22 cellular contexts compared by ENCODE assay signal in genomic region chr1:157925419-157926166, GRCh38.
DNase-seq lines count a peak whose midpoint lies in the region; ATAC-seq and TF ChIP-seq lines count a peak whose summit lies in the region.
"Had no signal": no experiment of that assay in that cellular context is flagged by ENCODE, and none has a peak within 500 bp of the region (broad histone marks: within the 10 kb centered on the region; RNA-seq: fewer than 3 reads in every experiment).

No MANE protein-coding gene starts in this region.

- no peaks in the 10 kb centered on the region for H3K4me1 ChIP-seq in PC-3 (ENCODE audit: insufficient read depth, low read length)
- H3K4me1 ChIP-seq: Peyer's patch had no signal

- ATAC-seq in SK-N-SH treated with all-trans-retinoic acid at 6 μM for 48 hours (peak; percentile 56), HG03469 (IDR thresholded peaks at IDR 0.05; ENCODE audit: unreplicated experiment) (no peak), PC-3 (no peak)
- ATAC-seq: HepG2 had no signal

- POLR2A ChIA-PET in PC-3 (lab: Charles Lee; ENCODE audit: unreplicated experiment) = no interaction called here

- H3K36me3 ChIP-seq in PC-3 (ENCODE audit: low read depth, low read length) = no peaks in the 10 kb centered on the region
- H3K36me3 ChIP-seq: Peyer's patch had no signal

- H3K79me2 ChIP-seq in PC-3 (ENCODE audit: low read length) = no peaks in the 10 kb centered on the region

- H3K4me2 ChIP-seq in PC-3 (ENCODE audit: low read length) = no peak overlapping the region

- no peak overlapping the region for H3K9ac ChIP-seq in PC-3 (ENCODE audit: low read length)

- no peaks in the 10 kb centered on the region for H3K9me3 ChIP-seq in PC-3 (ENCODE audit: low read length)
- H3K9me3 ChIP-seq: Peyer's patch had no signal

- no peak overlapping the region for H2AFZ ChIP-seq in PC-3 (ENCODE audit: low read length)

- H3K4me3 ChIP-seq in PC-3 (ENCODE audit: low read length) = no peak overlapping the region
- H3K4me3 ChIP-seq: Peyer's patch had no signal

- H3F3A ChIP-seq in PC-3 (ENCODE audit: low read length, unreplicated experiment) = no peaks in the 10 kb centered on the region

- DNase-seq in NCI-H748 (lab: John Stamatoyannopoulos, UW; ENCODE audit: unreplicated experiment) (peak; percentile 4), NCI-H748 treated with DMSO at 0.1 percent for 48 hours (lab: John Stamatoyannopoulos, UW) (no peak), NCI-H2029 treated with DMSO at 0.1 percent for 48 hours (lab: John Stamatoyannopoulos, UW) (peak; percentile 27), SK-N-DZ (ENCODE audit: low spot score) (no peak), PC-3 (no peak), hepatic stellate cell (ENCODE audit: low spot score) (no peak)
- DNase-seq: DMS79; H9; HFFc6; KG1; NCI-H1092 treated with DMSO at 0.1 percent for 48 hours; NCI-H1436 treated with DMSO at 0.1 percent for 48 hours; NCI-H2081 treated with DMSO at 0.1 percent for 48 hours; NCI-H226; NCI-H524; NK-92 treated with Interleukin-12 subunit alpha and Interleukin-12 subunit beta, amount 100 ng/mL, for 24 hours; Peyer's patch; T-helper 9 cell had no signal

- H3K27me3 ChIP-seq in PC-3 (ENCODE audit: low read length) = peaks cover 84% of the 10 kb centered on the region
- H3K27me3 ChIP-seq: Peyer's patch had no signal

- H3K9me2 ChIP-seq in PC-3 (replicated peaks; ENCODE audit: low read length) = no peaks in the 10 kb centered on the region

- intact Hi-C loops in PC-3 (cut with micrococcal nuclease) = no loop called here

- TF ChIP-seq CTCF in PC-3 (conservative IDR thresholded peaks at IDR 0.05; ENCODE audit: low read depth, low read length) = no peak

- H3K27ac ChIP-seq in PC-3 (ENCODE audit: low read length) = no peak overlapping the region
- H3K27ac ChIP-seq: HL-60, Peyer's patch had no signal

- H4K20me1 ChIP-seq in PC-3 (ENCODE audit: low read length) = no peaks in the 10 kb centered on the region

- CTCF ChIA-PET in PC-3 (lab: Charles Lee) = no interaction called here

- BruUV-seq in PC-3 (replicated peaks; lab: Mats Ljungman, UMichigan) = no TSS peak

TF ChIP-seq in SK-N-SH treated with all-trans-retinoic acid at 6 μM for 48 hours, 23 proteins besides CTCF, POLR2A, EP300 and RAD21:
- TF ChIP-seq TSHZ2 (CRISPR knock-in tag; IDR thresholded peaks at IDR 0.05) = no peak
- TF ChIP-seq GLIS3 (CRISPR knock-in tag; IDR thresholded peaks at IDR 0.05) = no peak
- no peak for TF ChIP-seq OSR1 (CRISPR knock-in tag; IDR thresholded peaks at IDR 0.05)
- no peak for TF ChIP-seq CSRNP3 (CRISPR knock-in tag; IDR thresholded peaks at IDR 0.05)
- no peak for TF ChIP-seq PPARA (CRISPR knock-in tag; IDR thresholded peaks at IDR 0.05; ENCODE audit: borderline replicate concordance)
- no peak for TF ChIP-seq SNAI2 (CRISPR knock-in tag; IDR thresholded peaks at IDR 0.05)
- TF ChIP-seq CREB5 (CRISPR knock-in tag; IDR thresholded peaks at IDR 0.05; ENCODE audit: low read depth) = no peak
- no peak for TF ChIP-seq ARNTL (CRISPR knock-in tag; IDR thresholded peaks at IDR 0.05; ENCODE audit: borderline replicate concordance, low read depth)
- no peak for TF ChIP-seq ZFP30 (CRISPR knock-in tag; IDR thresholded peaks at IDR 0.05)
- no peak for TF ChIP-seq TCF4 (CRISPR knock-in tag; IDR thresholded peaks at IDR 0.05; ENCODE audit: borderline replicate concordance)
- TF ChIP-seq TOX (CRISPR knock-in tag; IDR thresholded peaks at IDR 0.05; ENCODE audit: borderline replicate concordance) = no peak
- no peak for TF ChIP-seq ZFP3 (CRISPR knock-in tag; IDR thresholded peaks at IDR 0.05)
- TF ChIP-seq ZNF565 (CRISPR knock-in tag; conservative IDR thresholded peaks at IDR 0.05; ENCODE audit: low read depth) = no peak
- TF ChIP-seq POU6F1 (CRISPR knock-in tag; IDR thresholded peaks at IDR 0.05; ENCODE audit: borderline replicate concordance, low read depth) = no peak
- no peak for TF ChIP-seq ZNF70 (CRISPR knock-in tag; IDR thresholded peaks at IDR 0.05)
- TF ChIP-seq RARB (CRISPR knock-in tag; IDR thresholded peaks at IDR 0.05) = no peak

Comparison
In these comparisons a context has a peak if more than half of its experiments do, and no peak if none do; other contexts are left out.
1. DNase-seq: peak in NCI-H748 (single experiment) and NCI-H2029 treated with DMSO at 0.1 percent for 48 hours (single experiment); none in NCI-H748 treated with DMSO at 0.1 percent for 48 hours (single experiment), SK-N-DZ (single experiment), PC-3 (single experiment) and hepatic stellate cell (single experiment).